1 cellular context compared by ENCODE assay signal in the genomic region with DNA sequence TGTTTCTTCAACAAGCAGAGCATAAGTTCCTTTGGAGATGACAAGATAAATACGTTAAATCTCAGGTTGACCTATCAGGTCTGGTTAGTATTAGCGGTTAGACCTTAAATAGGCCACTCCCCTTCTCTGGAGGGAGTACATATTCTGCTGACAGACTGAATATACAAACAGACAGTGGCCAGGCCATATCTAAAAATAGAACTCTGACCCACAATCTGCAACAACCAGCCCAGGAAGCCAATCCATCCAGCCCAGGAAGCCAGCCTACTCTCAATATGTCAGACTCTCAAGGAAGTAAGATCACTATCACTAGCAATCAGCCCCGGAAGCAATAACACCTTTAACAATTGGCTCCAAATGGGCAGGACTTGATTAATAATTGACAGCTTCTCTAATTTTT.
A peak's percentile ranks its signal among the peaks of the same experiment; 100 is the strongest.
TF ChIP-seq lines count a peak whose summit lies in the region.

No MANE protein-coding gene starts in this region.

TF ChIP-seq in K562, 482 proteins besides CTCF, POLR2A, EP300 and RAD21:
- TF ChIP-seq ETV1 (tag; conservative IDR thresholded peaks at IDR 0.05; ENCODE audit: low read depth) (0 out of 2 replicates have a peak, but pooled peaks have one; percentile 8), CBFA2T3 (IDR thresholded peaks at IDR 0.05) (0 out of 2 replicates have a peak, but pooled peaks have one; percentile 22), ZNF589 (CRISPR knock-in tag; IDR thresholded peaks at IDR 0.05; ENCODE audit: low read depth) (no peak), U2AF1 (optimal IDR thresholded peaks at IDR 0.05; ENCODE audit: low read depth, low read length) (no peak), ZNF695 (CRISPR knock-in tag; IDR thresholded peaks at IDR 0.05) (no peak), NFYB (IDR thresholded peaks at IDR 0.05; ENCODE audit: extremely low read depth, insufficient read length) (no peak), MEF2A (IDR thresholded peaks at IDR 0.05; ENCODE audit: control insufficient read depth, low read depth, low read length) (peak; percentile 62; the same call in 1 of the 2 replicates)
- TF ChIP-seq, protein P1, sequence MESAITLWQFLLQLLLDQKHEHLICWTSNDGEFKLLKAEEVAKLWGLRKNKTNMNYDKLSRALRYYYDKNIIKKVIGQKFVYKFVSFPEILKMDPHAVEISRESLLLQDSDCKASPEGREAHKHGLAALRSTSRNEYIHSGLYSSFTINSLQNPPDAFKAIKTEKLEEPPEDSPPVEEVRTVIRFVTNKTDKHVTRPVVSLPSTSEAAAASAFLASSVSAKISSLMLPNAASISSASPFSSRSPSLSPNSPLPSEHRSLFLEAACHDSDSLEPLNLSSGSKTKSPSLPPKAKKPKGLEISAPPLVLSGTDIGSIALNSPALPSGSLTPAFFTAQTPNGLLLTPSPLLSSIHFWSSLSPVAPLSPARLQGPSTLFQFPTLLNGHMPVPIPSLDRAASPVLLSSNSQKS (CRISPR knock-in tag; IDR thresholded peaks at IDR 0.05), result no peak
- TF ChIP-seq, protein P2, sequence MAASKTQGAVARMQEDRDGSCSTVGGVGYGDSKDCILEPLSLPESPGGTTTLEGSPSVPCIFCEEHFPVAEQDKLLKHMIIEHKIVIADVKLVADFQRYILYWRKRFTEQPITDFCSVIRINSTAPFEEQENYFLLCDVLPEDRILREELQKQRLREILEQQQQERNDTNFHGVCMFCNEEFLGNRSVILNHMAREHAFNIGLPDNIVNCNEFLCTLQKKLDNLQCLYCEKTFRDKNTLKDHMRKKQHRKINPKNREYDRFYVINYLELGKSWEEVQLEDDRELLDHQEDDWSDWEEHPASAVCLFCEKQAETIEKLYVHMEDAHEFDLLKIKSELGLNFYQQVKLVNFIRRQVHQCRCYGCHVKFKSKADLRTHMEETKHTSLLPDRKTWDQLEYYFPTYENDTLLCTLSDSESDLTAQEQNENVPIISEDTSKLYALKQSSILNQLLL (CRISPR knock-in tag; IDR thresholded peaks at IDR 0.05; ENCODE audit: borderline replicate concordance), result no peak
- TF ChIP-seq, protein P3, sequence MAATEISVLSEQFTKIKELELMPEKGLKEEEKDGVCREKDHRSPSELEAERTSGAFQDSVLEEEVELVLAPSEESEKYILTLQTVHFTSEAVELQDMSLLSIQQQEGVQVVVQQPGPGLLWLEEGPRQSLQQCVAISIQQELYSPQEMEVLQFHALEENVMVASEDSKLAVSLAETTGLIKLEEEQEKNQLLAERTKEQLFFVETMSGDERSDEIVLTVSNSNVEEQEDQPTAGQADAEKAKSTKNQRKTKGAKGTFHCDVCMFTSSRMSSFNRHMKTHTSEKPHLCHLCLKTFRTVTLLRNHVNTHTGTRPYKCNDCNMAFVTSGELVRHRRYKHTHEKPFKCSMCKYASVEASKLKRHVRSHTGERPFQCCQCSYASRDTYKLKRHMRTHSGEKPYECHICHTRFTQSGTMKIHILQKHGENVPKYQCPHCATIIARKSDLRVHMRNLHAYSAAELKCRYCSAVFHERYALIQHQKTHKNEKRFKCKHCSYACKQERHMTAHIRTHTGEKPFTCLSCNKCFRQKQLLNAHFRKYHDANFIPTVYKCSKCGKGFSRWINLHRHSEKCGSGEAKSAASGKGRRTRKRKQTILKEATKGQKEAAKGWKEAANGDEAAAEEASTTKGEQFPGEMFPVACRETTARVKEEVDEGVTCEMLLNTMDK (IDR thresholded peaks at IDR 0.05; ENCODE audit: borderline replicate concordance, insufficient read depth, low read depth, low read length, poor library complexity, severe bottlenecking), result no peak
